ENCODE assay signal across 10 cellular contexts in genomic region chr21:37369307-37369854, GRCh38. TPM values are rescaled to one million over a fixed set of nuclear protein-coding genes. Genes with fewer than 3 reads are reported as not detected.
DNase-seq lines count a peak whose midpoint lies in the region; ATAC-seq and TF ChIP-seq lines count a peak whose summit lies in the region.
"Had no signal": no experiment of that assay in that cellular context is flagged by ENCODE, and none has a peak within 500 bp of the region (broad histone marks: within the 10 kb centered on the region; RNA-seq: fewer than 3 reads in every experiment).

No MANE protein-coding gene starts in this region.

- in situ Hi-C loops in G401 (cut with HindIII; ENCODE audit: low sequenced_read_pairs) = no loop called here

- H3K36me3 ChIP-seq in cardiac muscle cell (peaks cover 7% of the 10 kb centered on the region), adrenal gland (replicated peaks in 1 of 2) (no peaks in the 10 kb centered on the region), lower lobe of right lung (no peaks in the 10 kb centered on the region), upper lobe of left lung (no peaks in the 10 kb centered on the region), SJCRH30 (no peaks in the 10 kb centered on the region), body of pancreas (replicated peaks in 1 of 2; ENCODE audit: insufficient read depth in 1 of 2, low read depth in 2 of 2) (no peaks in the 10 kb centered on the region)
- H3K36me3 ChIP-seq: prostate gland had no signal

- TF ChIP-seq POLR2A in adrenal gland (IDR thresholded peaks at IDR 0.05) (no peak), upper lobe of left lung (IDR thresholded peaks at IDR 0.05) (no peak), body of pancreas (IDR thresholded peaks at IDR 0.05) (no peak)

- H3K27me3 ChIP-seq in cardiac muscle cell (no peaks in the 10 kb centered on the region), adrenal gland (no peaks in the 10 kb centered on the region), lower lobe of right lung (ENCODE audit: low read depth) (no peaks in the 10 kb centered on the region), upper lobe of left lung (no peaks in the 10 kb centered on the region), SJCRH30 (no peaks in the 10 kb centered on the region), body of pancreas (no peaks in the 10 kb centered on the region)

- H3K9me3 ChIP-seq in cardiac muscle cell (ENCODE audit: low read depth) (no peaks in the 10 kb centered on the region), adrenal gland (replicated peaks in 1 of 3) (no peaks in the 10 kb centered on the region), lower lobe of right lung (no peaks in the 10 kb centered on the region), upper lobe of left lung (no peaks in the 10 kb centered on the region), SJCRH30 (replicated peaks) (no peaks in the 10 kb centered on the region), body of pancreas (no peaks in the 10 kb centered on the region)
- H3K9me3 ChIP-seq: prostate gland had no signal

- no peak for TF ChIP-seq EP300 in upper lobe of left lung (IDR thresholded peaks at IDR 0.05)

- H3K4me3 ChIP-seq in cardiac muscle cell (peak overlapping the region; percentile 78), adrenal gland (peak overlapping the region in 1 of 4 donors; percentile 98), lower lobe of right lung (peak overlapping the region; percentile 88), upper lobe of left lung (peak overlapping the region in 3 of 4 donors; percentile 74 to 90 (median 76)), SJCRH30 (no peak overlapping the region; the same call in 1 of the 2 replicates), body of pancreas (no peak overlapping the region)

- H3K4me1 ChIP-seq in cardiac muscle cell (ENCODE audit: low read depth) = peaks cover 24% of the 10 kb centered on the region
- peaks cover 38 to 65% of the 10 kb centered on the region in 2 donors for H3K4me1 ChIP-seq in adrenal gland (replicated peaks in 1 of 2)
- H3K4me1 ChIP-seq in lower lobe of right lung = peaks cover 69% of the 10 kb centered on the region
- peaks cover 51 to 67% (median 56%) of the 10 kb centered on the region in 4 donors for H3K4me1 ChIP-seq in upper lobe of left lung
- H3K4me1 ChIP-seq in SJCRH30 = peaks cover 15% of the 10 kb centered on the region
- H3K4me1 ChIP-seq in body of pancreas = peaks cover 62% of the 10 kb centered on the region

- no peak for ATAC-seq in lower lobe of right lung
- no peak for ATAC-seq in upper lobe of left lung (ENCODE audit: low FRiP score in 2 of 2)
- ATAC-seq in body of pancreas = no peak

- DNase-seq in cardiac muscle cell (ENCODE audit: low read depth in 1 of 2, low spot score in 1 of 2) (no peak), cardiac septum (ENCODE audit: low spot score) (no peak), adrenal gland (no peak), lower lobe of right lung (no peak), upper lobe of left lung (no peak), G401 (ENCODE audit: low spot score) (no peak), SJCRH30 (no peak), body of pancreas (no peak)
- DNase-seq: GDM1 had no signal

- intact Hi-C loops in cardiac septum (cut with DNase I) = loop anchor here (5.0 kb wide), 2 partner anchors 83 to 193 kb away; no protein-coding TSS in a partner anchor
- intact Hi-C loops in adrenal gland (cut with DNase I) = loop anchor here in 1 of 2 donors (10.0 kb wide), 1 partner anchor 105 kb away; the partner anchor contains the start of gene VPS26C
- intact Hi-C loops in lower lobe of right lung (cut with DNase I) = no loop called here
- intact Hi-C loops in body of pancreas (cut with DNase I) = no loop called here

- H3K27ac ChIP-seq in cardiac muscle cell (peak overlapping the region; percentile 48), adrenal gland (peak overlapping the region in 3 of 5 donors; percentile 100), lower lobe of right lung (no peak overlapping the region), upper lobe of left lung (peak overlapping the region in 2 of 4 donors; percentile 47 to 99), SJCRH30 (no peak overlapping the region), body of pancreas (peak overlapping the region in 2 of 4 donors; percentile 99 to 100)

- TF ChIP-seq CTCF in cardiac muscle cell (IDR thresholded peaks at IDR 0.05; ENCODE audit: low read depth, low read length) = no peak
- TF ChIP-seq CTCF in adrenal gland (IDR thresholded peaks at IDR 0.05) = no peak
- no peak for TF ChIP-seq CTCF in lower lobe of right lung (IDR thresholded peaks at IDR 0.05)
- TF ChIP-seq CTCF in upper lobe of left lung (IDR thresholded peaks at IDR 0.05) = no peak
- no peak for TF ChIP-seq CTCF in body of pancreas (IDR thresholded peaks at IDR 0.05)

- 31 to 46% (median 34%) methylated on average over 3 of the region's 3 CpGs for WGBS in adrenal gland, 4 donors
- WGBS in upper lobe of left lung, 2 donors = 35 to 44% methylated on average over 3 of the region's 3 CpGs
- WGBS in body of pancreas, 2 donors = 23 to 27% methylated on average over 3 of the region's 3 CpGs

RNA-seq across cellular contexts. Expression of gene DYRK1A, which starts 2.8 kb away (rescaled TPM):
- total RNA-seq in cardiac muscle cell (57.7 and 61.7 TPM in 2 replicates), cardiac septum (72.9 TPM), adrenal gland (10 to 100 TPM; 53.0 to 92.3 (median 68.7) TPM), lower lobe of right lung (67.7 TPM), upper lobe of left lung (100 to 1,000 TPM in 1 of 6 donors, 10 to 100 TPM in 5; 64.1 to 116 (median 83.2) TPM), body of pancreas (10 to 100 TPM; 42.5 to 44.1 TPM)
- polyA plus RNA-seq in cardiac muscle cell (4.2 and 4.5 TPM in 2 replicates), adrenal gland (10 to 100 TPM; 23.6 to 49.9 (median 26.6) TPM)
- total RNA-seq in G401 (2014; rRNA removed; shearing (Covaris generic)) = 36.5 and 51.4 TPM in 2 replicates
- total RNA-seq in SJCRH30 (2014; rRNA removed; shearing (Covaris generic)) = 59.8 and 67.5 TPM in 2 replicates

Comparison
In these comparisons a context has a peak if more than half of its experiments do, and no peak if none do; other contexts are left out.
1. H3K27ac ChIP-seq: peak in cardiac muscle cell (single experiment) and adrenal gland (3 of 5); none in lower lobe of right lung (single experiment) and SJCRH30 (single experiment).
2. H3K4me3 ChIP-seq: peak in cardiac muscle cell (single experiment), lower lobe of right lung (single experiment) and upper lobe of left lung (3 of 4); none in SJCRH30 (single experiment) and body of pancreas (0 of 2).